Comparison of ENCODE assay signal across 17 cellular contexts in the genomic region with DNA sequence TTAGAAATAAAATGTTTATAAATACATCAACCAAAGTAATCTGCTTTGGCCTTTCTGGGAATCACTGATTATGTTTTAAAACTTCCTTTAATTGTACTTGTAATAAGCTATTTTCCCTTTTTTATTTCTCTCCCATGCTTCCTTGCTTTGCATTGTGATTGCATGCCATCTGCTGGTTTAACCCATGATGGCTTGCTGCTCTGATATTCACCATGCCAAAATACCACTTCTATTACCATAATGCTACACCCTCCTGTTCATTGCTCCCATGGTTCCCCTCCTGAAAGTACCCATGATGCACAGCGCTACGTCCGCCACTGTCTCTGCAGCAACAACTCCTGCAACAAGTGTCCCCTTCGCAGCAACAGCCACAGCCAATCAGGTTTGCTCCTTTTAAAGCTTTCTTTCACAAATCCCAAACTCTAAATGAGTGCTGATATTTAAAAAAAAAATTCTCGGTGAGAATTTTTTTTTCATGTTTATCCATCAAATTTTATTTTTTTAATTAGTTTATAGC.
DNase-seq lines count a peak whose midpoint lies in the region; ATAC-seq and TF ChIP-seq lines count a peak whose summit lies in the region.
"Had no signal": no experiment of that assay in that cellular context is flagged by ENCODE, and none has a peak within 500 bp of the region (broad histone marks: within the 10 kb centered on the region; RNA-seq: fewer than 3 reads in every experiment).

No MANE protein-coding gene starts in this region.

- no peaks in the 10 kb centered on the region for H3K9me3 ChIP-seq in CD4-positive, alpha-beta memory T cell (ENCODE audit: control insufficient read depth in 1 of 2, low read length in 2 of 2)
- H3K9me3 ChIP-seq in IMR-90 (ENCODE audit: control insufficient read depth, insufficient read depth, low read length) (no peaks in the 10 kb centered on the region), mesenchymal stem cell (ENCODE audit: control insufficient read depth, low read length) (no peaks in the 10 kb centered on the region)
- H3K9me3 ChIP-seq: BLaER1 treated with 17β-estradiol and CSF1 and Interleukin-3, amounts not matched to agents 10 nM and 100 nM; breast epithelium; prostate gland; testis had no signal

- H4K20me1 ChIP-seq in IMR-90 (ENCODE audit: insufficient read depth, low read length): peaks cover 8% of the 10 kb centered on the region; the same call in 1 of the 2 replicates
- H4K20me1 ChIP-seq: BLaER1 treated with 17β-estradiol and CSF1 and Interleukin-3, amounts not matched to agents 10 nM and 100 nM had no signal

- no peak overlapping the region for H2BK5ac ChIP-seq in IMR-90 (ENCODE audit: low read depth, low read length, poor library complexity, severe bottlenecking)
- H2BK5ac ChIP-seq in mesenchymal stem cell (ENCODE audit: low read depth, low read length, poor library complexity, severe bottlenecking): no peak overlapping the region

- H2AFZ ChIP-seq in IMR-90 (replicated peaks; ENCODE audit: low read length, poor library complexity) (no peak overlapping the region), mesenchymal stem cell (ENCODE audit: low read depth, low read length) (peak overlapping the region; percentile 61)

- no peaks in the 10 kb centered on the region for H3K27me3 ChIP-seq in CD4-positive, alpha-beta memory T cell (ENCODE audit: insufficient read depth, low read length)
- no peaks in the 10 kb centered on the region for H3K27me3 ChIP-seq in IMR-90 (ENCODE audit: control insufficient read depth, insufficient read depth, low read length)
- no peaks in the 10 kb centered on the region for H3K27me3 ChIP-seq in mesenchymal stem cell (ENCODE audit: control insufficient read depth in 1 of 2, insufficient read depth in 1 of 2, low read length in 2 of 2)
- H3K27me3 ChIP-seq: BLaER1 treated with 17β-estradiol and CSF1 and Interleukin-3, amounts not matched to agents 10 nM and 100 nM; breast epithelium; testis had no signal

- H3K36me3 ChIP-seq in CD4-positive, alpha-beta memory T cell (ENCODE audit: insufficient read depth, low read length): peaks cover 5% of the 10 kb centered on the region
- H3K36me3 ChIP-seq in IMR-90 (ENCODE audit: control insufficient read depth, insufficient read depth, low read length) (peaks cover 15% of the 10 kb centered on the region), mesenchymal stem cell (ENCODE audit: control insufficient read depth in 1 of 2, insufficient read depth in 2 of 2, low read depth in 1 of 2, low read length in 2 of 2) (peaks cover 10 to 15% of the 10 kb centered on the region in 2 experiments)
- H3K36me3 ChIP-seq: breast epithelium, prostate gland had no signal

- intact Hi-C loops in CD4-positive, alpha-beta memory T cell (cut with micrococcal nuclease): no loop called here
- intact Hi-C loops in IMR-90 (cut with micrococcal nuclease): loop anchor here (5.0 to 10.0 kb wide), 3 partner anchors 66 to 439 kb away; a partner anchor contains a TSS

- H3K27me3 Mint-ChIP-seq in CD4-positive, alpha-beta memory T cell: no peaks in the 10 kb centered on the region
- H3K27me3 Mint-ChIP-seq: activated naive CD4-positive, alpha-beta T cell treated with anti-CD3 and anti-CD28 coated beads, Interleukin-2, amount 50 U/mL, for 24 hours had no signal

- no peak for DNase-seq in CD4-positive, alpha-beta memory T cell
- no peak for DNase-seq in IMR-90
- no peak for DNase-seq in mesenchymal stem cell
- no peak for DNase-seq in effector CD8-positive, alpha-beta T cell (lab: John Stamatoyannopoulos, UW)
- no peak for DNase-seq in EL
- no peak for DNase-seq in DMS114 treated with DMSO at 0.1 percent for 48 hours (lab: John Stamatoyannopoulos, UW; ENCODE audit: unreplicated experiment)
- DNase-seq: activated CD8-positive, alpha-beta memory T cell treated with anti-CD3 and anti-CD28 coated beads, Interleukin-2, amount 50 U/mL, for 4 hours; DMS53; Karpas-422; testis had no signal

- peak overlapping the region in 1 of 2 experiments; percentile 63 for H2BK12ac ChIP-seq in mesenchymal stem cell (ENCODE audit: low read length in 2 of 2)

- H3K79me1 ChIP-seq in IMR-90 (ENCODE audit: low read depth in 1 of 2, low read length in 2 of 2) (peaks cover 20 to 58% of the 10 kb centered on the region in 2 experiments; a peak in 3 of 4 replicates), mesenchymal stem cell (replicated peaks; ENCODE audit: low read length, poor library complexity, severe bottlenecking) (peaks cover 18% of the 10 kb centered on the region)

- in situ Hi-C loops in IMR-90 (cut with MboI; ENCODE audit: low sequenced_read_pairs): loop anchor here (10.0 kb wide), 1 partner anchor 331 kb away; no protein-coding TSS in a partner anchor

- peaks cover 12 to 26% (median 22%) of the 10 kb centered on the region in 4 donors for H3K4me1 Mint-ChIP-seq in CD4-positive, alpha-beta memory T cell

- H4K91ac ChIP-seq in IMR-90 (ENCODE audit: insufficient read depth, low read depth, low read length) (no peak overlapping the region), mesenchymal stem cell (ENCODE audit: low read length) (no peak overlapping the region)

- H3K27ac Mint-ChIP-seq in CD4-positive, alpha-beta memory T cell: peak overlapping the region in 5 of 7 donors; percentile 2 to 81 (median 66)
- H3K27ac Mint-ChIP-seq: activated naive CD4-positive, alpha-beta T cell treated with anti-CD3 and anti-CD28 coated beads, Interleukin-2, amount 50 U/mL, for 24 hours had no signal

- no CpG with 5 or more reads among the region's 5 CpGs for WGBS in IMR-90 (ENCODE audit: extremely low coverage in 2 of 2, insufficient read length in 1 of 2), 2 experiments
- 100% methylated on average over 3 of the region's 5 CpGs for WGBS in mesenchymal stem cell

- H3K36me3 Mint-ChIP-seq in CD4-positive, alpha-beta memory T cell: peaks cover 32 to 51% of the 10 kb centered on the region in 2 donors

- no peak overlapping the region for H3K4me3 ChIP-seq in CD4-positive, alpha-beta memory T cell (ENCODE audit: low read length in 2 of 2)
- H3K4me3 ChIP-seq in IMR-90 (ENCODE audit: insufficient read depth, low read depth, low read length) (no peak overlapping the region), mesenchymal stem cell (ENCODE audit: insufficient read depth in 1 of 2, low read depth in 1 of 2, low read length in 2 of 2) (no peak overlapping the region)
- H3K4me3 ChIP-seq: BLaER1 treated with 17β-estradiol and CSF1 and Interleukin-3, amounts not matched to agents 10 nM and 100 nM; breast epithelium; prostate gland; testis had no signal

- H2AK5ac ChIP-seq in IMR-90 (ENCODE audit: low read depth, low read length): no peak overlapping the region
- H2AK5ac ChIP-seq in mesenchymal stem cell (ENCODE audit: low read length, severe bottlenecking): no peak overlapping the region

- H3K56ac ChIP-seq in IMR-90 (ENCODE audit: extremely low read depth, insufficient read depth, low read length): no peak overlapping the region

- H3K9me3 Mint-ChIP-seq in CD4-positive, alpha-beta memory T cell: peaks cover 0 to 2% (median 0%) of the 10 kb centered on the region in 8 donors
- H3K9me3 Mint-ChIP-seq: activated naive CD4-positive, alpha-beta T cell treated with anti-CD3 and anti-CD28 coated beads, Interleukin-2, amount 50 U/mL, for 24 hours had no signal

- BruUV-seq in IMR-90 (replicated peaks; lab: Mats Ljungman, UMichigan): no TSS peak

- no peak overlapping the region for H3K27ac ChIP-seq in CD4-positive, alpha-beta memory T cell (ENCODE audit: low read depth, low read length)
- H3K27ac ChIP-seq in IMR-90 (ENCODE audit: insufficient read depth, low read length): no peak overlapping the region; the same call in 1 of the 2 replicates
- no peak overlapping the region for H3K27ac ChIP-seq in VCaP
- H3K27ac ChIP-seq in mesenchymal stem cell (ENCODE audit: low read length, poor library complexity, severe bottlenecking): peak overlapping the region; percentile 37
- H3K27ac ChIP-seq: prostate gland, testis had no signal

- CTCF ChIA-PET in CD4-positive, alpha-beta memory T cell (lab: Charles Lee; ENCODE audit: partially characterized antibody): interaction anchor here (23.6 kb wide), 1 partner anchor 256 kb away, joined by 443 read pairs; no protein-coding TSS in a partner anchor
- CTCF ChIA-PET in IMR-90 (lab: Yijun Ruan, JAX): no interaction called here

- dilution Hi-C loops in IMR-90 (cut with HindIII; ENCODE audit: low sequenced_read_pairs, unreplicated experiment): no loop called here

- H2BK20ac ChIP-seq in IMR-90 (ENCODE audit: low read depth, low read length): no peak overlapping the region

- H3K23ac ChIP-seq in IMR-90 (ENCODE audit: low read depth, low read length) (no peak overlapping the region), mesenchymal stem cell (ENCODE audit: low read length in 2 of 2) (no peak overlapping the region)

- POLR2A ChIA-PET in CD4-positive, alpha-beta memory T cell (lab: Charles Lee; ENCODE audit: partially characterized antibody): no interaction called here
- POLR2A ChIA-PET in IMR-90 (lab: Charles Lee; ENCODE audit: unreplicated experiment): no interaction called here

- H3K18ac ChIP-seq in IMR-90 (ENCODE audit: low read depth, low read length): no peak overlapping the region
- H3K18ac ChIP-seq in mesenchymal stem cell (ENCODE audit: low read depth in 1 of 2, low read length in 2 of 2): no peak overlapping the region

- H3K4me2 ChIP-seq in IMR-90 (ENCODE audit: low read depth, low read length) (no peak overlapping the region), mesenchymal stem cell (ENCODE audit: low read length, poor library complexity, severe bottlenecking) (no peak overlapping the region)

- TF ChIP-seq CTCF in IMR-90 (conservative IDR thresholded peaks at IDR 0.05; ENCODE audit: low read depth, low read length): peak; percentile 29; the same call in 1 of the 2 replicates
- TF ChIP-seq CTCF in VCaP (conservative IDR thresholded peaks at IDR 0.05): peak; percentile 42; the same call in 1 of the 2 replicates

- no peak for TF ChIP-seq POLR2A in IMR-90 (IDR thresholded peaks at IDR 0.05; ENCODE audit: low read depth, low read length)

- H3K9ac ChIP-seq in IMR-90 (ENCODE audit: low read depth, low read length) (no peak overlapping the region), mesenchymal stem cell (ENCODE audit: low read length) (no peak overlapping the region)

- H2BK120ac ChIP-seq in IMR-90 (ENCODE audit: low read depth, low read length) (no peak overlapping the region), mesenchymal stem cell (ENCODE audit: low read depth, low read length) (no peak overlapping the region)

- H4K8ac ChIP-seq in IMR-90 (ENCODE audit: low read depth in 2 of 2, low read length in 2 of 2) (no peak overlapping the region; a peak in 1 of 4 replicates), mesenchymal stem cell (ENCODE audit: low read length) (peak overlapping the region; percentile 76)

- no peak for ATAC-seq in IMR-90 (ENCODE audit: low read depth)
- ATAC-seq in GM18517 (IDR thresholded peaks at IDR 0.05; ENCODE audit: unreplicated experiment): no peak
- ATAC-seq: activated CD4-positive, CD25-positive, alpha-beta regulatory T cell treated with anti-CD3 and anti-CD28 coated beads, Interleukin-2, amount 50 U/mL, for 24 hours had no signal

- no peak overlapping the region for H4K5ac ChIP-seq in IMR-90 (ENCODE audit: low read depth, low read length)

- H2AK9ac ChIP-seq in IMR-90 (replicated peaks; ENCODE audit: low read depth, low read length, poor library complexity): no peak overlapping the region

- no peak for TF ChIP-seq RAD21 in IMR-90 (IDR thresholded peaks at IDR 0.05; ENCODE audit: low read length)

- H3K4me3 Mint-ChIP-seq in CD4-positive, alpha-beta memory T cell: peak overlapping the region in 1 of 8 donors; percentile 30
- H3K4me3 Mint-ChIP-seq: activated naive CD4-positive, alpha-beta T cell treated with anti-CD3 and anti-CD28 coated beads, Interleukin-2, amount 50 U/mL, for 24 hours had no signal

- peaks cover 9% of the 10 kb centered on the region for H3K4me1 ChIP-seq in CD4-positive, alpha-beta memory T cell (ENCODE audit: insufficient read depth, low read length)
- H3K4me1 ChIP-seq in IMR-90 (ENCODE audit: control insufficient read depth, insufficient read depth, low read length): peaks cover 9% of the 10 kb centered on the region
- H3K4me1 ChIP-seq in mesenchymal stem cell (ENCODE audit: control insufficient read depth, insufficient read depth, low read depth, low read length): peaks cover 13% of the 10 kb centered on the region
- H3K4me1 ChIP-seq: breast epithelium, prostate gland, testis had no signal

- peak overlapping the region; percentile 15; the same call in 1 of the 2 replicates for H3K4ac ChIP-seq in IMR-90 (ENCODE audit: low read depth, low read length)
- peak overlapping the region in 1 of 2 experiments; percentile 58 for H3K4ac ChIP-seq in mesenchymal stem cell (ENCODE audit: low read depth in 1 of 2, low read length in 2 of 2)

- peaks cover 16% of the 10 kb centered on the region for H3K9me1 ChIP-seq in IMR-90 (ENCODE audit: insufficient read depth, low read length)

- no peak overlapping the region for H3K14ac ChIP-seq in IMR-90 (replicated peaks; ENCODE audit: low read depth, low read length)
- no peak overlapping the region for H3K14ac ChIP-seq in mesenchymal stem cell (ENCODE audit: low read length in 2 of 2)

- no peak overlapping the region for H2BK15ac ChIP-seq in IMR-90 (ENCODE audit: low read depth, low read length)
- no peak overlapping the region for H2BK15ac ChIP-seq in mesenchymal stem cell (ENCODE audit: low read depth, poor library complexity, severe bottlenecking)
